Comparison of ENCODE assay signal across 9 cellular contexts in the genomic region with DNA sequence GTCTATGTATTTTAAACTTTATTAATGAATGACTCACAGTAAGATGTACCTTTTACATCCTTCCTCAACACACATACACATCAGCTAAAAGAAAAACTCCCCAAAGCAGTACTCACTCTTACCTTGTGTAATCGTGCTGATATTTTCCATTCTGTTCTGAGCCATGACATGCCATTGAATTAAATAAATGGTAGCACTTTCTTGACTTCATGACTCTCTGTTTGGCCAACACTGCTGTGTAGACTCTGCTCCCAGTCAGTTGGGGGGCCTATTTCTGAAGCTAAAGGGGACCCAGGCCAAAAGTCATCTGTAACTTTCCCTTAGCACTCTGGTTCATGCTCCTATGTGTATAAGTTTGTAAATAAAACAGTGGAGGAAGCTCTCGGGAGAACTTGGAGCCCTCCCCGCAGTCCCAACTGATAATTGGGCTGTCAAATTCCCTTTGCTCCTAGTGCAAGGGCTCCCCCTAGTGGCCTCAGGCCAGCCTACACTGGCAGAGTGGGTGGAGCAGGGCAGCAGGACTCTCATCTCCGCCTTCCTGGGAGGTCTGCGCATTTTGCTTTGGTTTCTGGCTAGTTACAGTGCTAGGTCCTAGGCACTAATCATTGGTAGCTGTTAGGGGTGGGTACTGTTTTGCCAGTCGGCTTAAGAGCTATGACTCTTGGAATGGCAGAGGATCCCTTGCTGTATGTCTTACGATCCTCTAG. TPM values are rescaled to one million over a fixed set of nuclear protein-coding genes. Genes with fewer than 3 reads are reported as not detected.
DNase-seq lines count a peak whose midpoint lies in the region; ATAC-seq and TF ChIP-seq lines count a peak whose summit lies in the region.
"Had no signal": no experiment of that assay in that cellular context is flagged by ENCODE, and none has a peak within 500 bp of the region (broad histone marks: within the 10 kb centered on the region; RNA-seq: fewer than 3 reads in every experiment).

No MANE protein-coding gene starts in this region.

- TF ChIP-seq CTCF in mesothelial cell of epicardium (IDR thresholded peaks at IDR 0.05; ENCODE audit: unreplicated experiment) = peak; percentile 89

- ATAC-seq in GM19395 (IDR thresholded peaks at IDR 0.05; ENCODE audit: unreplicated experiment) (peak; percentile 81), HG03460 (IDR thresholded peaks at IDR 0.05; ENCODE audit: unreplicated experiment) (peak; percentile 76)
- ATAC-seq in activated CD8-positive, alpha-beta T cell treated with anti-CD3 and anti-CD28 coated beads, Interleukin-2, amount 10 ng/mL, durations not matched to agents 7 days and 5 days = peak; percentile 85

- H3K27me3 ChIP-seq in CD8-positive, alpha-beta memory T cell (ENCODE audit: insufficient read depth, low read length, poor library complexity, severe bottlenecking) = no peaks in the 10 kb centered on the region
- no peaks in the 10 kb centered on the region for H3K27me3 ChIP-seq in endocrine pancreas (ENCODE audit: control insufficient read depth, insufficient read depth, low read length)

- no peaks in the 10 kb centered on the region for H3K36me3 Mint-ChIP-seq in CD8-positive, alpha-beta memory T cell
- H3K36me3 Mint-ChIP-seq in activated CD8-positive, alpha-beta T cell treated with anti-CD3 and anti-CD28 coated beads, Interleukin-2, amount 10 ng/mL, durations not matched to agents 7 days and 5 days (ENCODE audit: low read depth) = no peaks in the 10 kb centered on the region
- H3K36me3 Mint-ChIP-seq in mesothelial cell of epicardium = no peaks in the 10 kb centered on the region

- CTCF ChIA-PET in CD8-positive, alpha-beta memory T cell (lab: Charles Lee) = interaction anchor here (0.6 to 2.7 kb wide), 4 partner anchors 10 to 22 kb away, joined by 3 to 16 read pairs (median 3); no protein-coding TSS in a partner anchor
- CTCF ChIA-PET in activated CD8-positive, alpha-beta T cell treated with anti-CD3 and anti-CD28 coated beads, Interleukin-2, amount 10 ng/mL, durations not matched to agents 7 days and 5 days (lab: Charles Lee) = interaction anchor here (0.6 to 2.2 kb wide), 9 partner anchors 10 to 1837 kb away, joined by 3 to 10 read pairs (median 3); no protein-coding TSS in a partner anchor

- H3K27ac ChIP-seq in CD8-positive, alpha-beta memory T cell (ENCODE audit: low read depth, low read length) = no peak overlapping the region

- peaks cover 8 to 22% of the 10 kb centered on the region in 2 donors for H3K27me3 Mint-ChIP-seq in CD8-positive, alpha-beta memory T cell
- H3K27me3 Mint-ChIP-seq in activated CD8-positive, alpha-beta T cell treated with anti-CD3 and anti-CD28 coated beads, Interleukin-2, amount 10 ng/mL, durations not matched to agents 7 days and 5 days (ENCODE audit: low read depth) = peaks cover 4% of the 10 kb centered on the region
- H3K27me3 Mint-ChIP-seq in mesothelial cell of epicardium (ENCODE audit: low read depth) = peaks cover 2% of the 10 kb centered on the region

- H3K4me3 Mint-ChIP-seq in CD8-positive, alpha-beta memory T cell = no peak overlapping the region
- H3K4me3 Mint-ChIP-seq in activated CD8-positive, alpha-beta T cell treated with anti-CD3 and anti-CD28 coated beads, Interleukin-2, amount 10 ng/mL, durations not matched to agents 7 days and 5 days = no peak overlapping the region
- no peak overlapping the region for H3K4me3 Mint-ChIP-seq in mesothelial cell of epicardium

- no peaks in the 10 kb centered on the region for H3K9me3 ChIP-seq in CD8-positive, alpha-beta memory T cell (ENCODE audit: low read length)
- H3K9me3 ChIP-seq in endocrine pancreas (ENCODE audit: control insufficient read depth, low read length) = no peaks in the 10 kb centered on the region

- H3K27ac Mint-ChIP-seq in CD8-positive, alpha-beta memory T cell = no peak overlapping the region
- no peak overlapping the region for H3K27ac Mint-ChIP-seq in activated CD8-positive, alpha-beta T cell treated with anti-CD3 and anti-CD28 coated beads, Interleukin-2, amount 10 ng/mL, durations not matched to agents 7 days and 5 days
- H3K27ac Mint-ChIP-seq in mesothelial cell of epicardium = no peak overlapping the region

- no peak overlapping the region for H3K4me3 ChIP-seq in CD8-positive, alpha-beta memory T cell (ENCODE audit: low read length)
- peak overlapping the region; percentile 8 for H3K4me3 ChIP-seq in endocrine pancreas (ENCODE audit: control insufficient read depth, insufficient read depth, low read length)

- H3K36me3 ChIP-seq in CD8-positive, alpha-beta memory T cell (ENCODE audit: insufficient read depth, low read length) = no peaks in the 10 kb centered on the region
- H3K36me3 ChIP-seq in endocrine pancreas (ENCODE audit: control insufficient read depth, insufficient read depth, low read length) = no peaks in the 10 kb centered on the region

- H3K9ac ChIP-seq in endocrine pancreas (ENCODE audit: control insufficient read depth, insufficient read depth, low read length) = no peak overlapping the region

- DNase-seq in CD8-positive, alpha-beta memory T cell = peak; percentile 6 to 55 (median 36)
- DNase-seq in NCI-H748 treated with DMSO at 0.1 percent for 48 hours (lab: John Stamatoyannopoulos, UW) (peak; percentile 77), mesothelial cell of epicardium (ENCODE audit: low spot score in 2 of 2, unreplicated experiment in 2 of 2) (peak; percentile 70 to 88)
- DNase-seq in activated CD8-positive, alpha-beta T cell treated with anti-CD3 and anti-CD28 coated beads, Interleukin-2, amount 10 ng/mL, durations not matched to agents 7 days and 5 days = peak; percentile 79
- DNase-seq in stimulated activated CD8-positive, alpha-beta memory T cell treated with anti-CD3 and anti-CD28 coated beads, Interleukin-7, amount 100 ng/mL, for 1 hour (ENCODE audit: low read depth in 2 of 2) = peak; percentile 14 to 36

- H3K9me3 Mint-ChIP-seq in CD8-positive, alpha-beta memory T cell = no peaks in the 10 kb centered on the region
- H3K9me3 Mint-ChIP-seq in activated CD8-positive, alpha-beta T cell treated with anti-CD3 and anti-CD28 coated beads, Interleukin-2, amount 10 ng/mL, durations not matched to agents 7 days and 5 days (ENCODE audit: insufficient read depth) = no peaks in the 10 kb centered on the region
- H3K9me3 Mint-ChIP-seq in mesothelial cell of epicardium = peaks cover 7% of the 10 kb centered on the region

- POLR2A ChIA-PET in CD8-positive, alpha-beta memory T cell (lab: Charles Lee) = no interaction called here
- POLR2A ChIA-PET in activated CD8-positive, alpha-beta T cell treated with anti-CD3 and anti-CD28 coated beads, Interleukin-2, amount 10 ng/mL, durations not matched to agents 7 days and 5 days (lab: Charles Lee) = no interaction called here

- H3K4me1 Mint-ChIP-seq in CD8-positive, alpha-beta memory T cell = no peaks in the 10 kb centered on the region
- H3K4me1 Mint-ChIP-seq in activated CD8-positive, alpha-beta T cell treated with anti-CD3 and anti-CD28 coated beads, Interleukin-2, amount 10 ng/mL, durations not matched to agents 7 days and 5 days (ENCODE audit: low read depth) = no peaks in the 10 kb centered on the region
- peaks cover 37% of the 10 kb centered on the region for H3K4me1 Mint-ChIP-seq in mesothelial cell of epicardium

- H3K4me1 ChIP-seq in CD8-positive, alpha-beta memory T cell (ENCODE audit: insufficient read depth, low read length) = no peaks in the 10 kb centered on the region
- H3K4me1 ChIP-seq in endocrine pancreas (ENCODE audit: control insufficient read depth, insufficient read depth, low read length) = peaks cover 12% of the 10 kb centered on the region

RNA-seq across cellular contexts. Expression of gene FYB2, which starts 1.7 kb away (rescaled TPM):
- total RNA-seq in CD8-positive, alpha-beta memory T cell = not detected
- not detected for polyA plus RNA-seq in CD8-positive, alpha-beta memory T cell
- not detected for total RNA-seq in activated CD8-positive, alpha-beta T cell treated with anti-CD3 and anti-CD28 coated beads, Interleukin-2, amount 10 ng/mL, durations not matched to agents 7 days and 5 days
- total RNA-seq in mesothelial cell of epicardium = 0.34 to 0.45 TPM (median 0.40 TPM) in 3 replicates
- total RNA-seq: activated CD8-positive, alpha-beta memory T cell treated with anti-CD3 and anti-CD28 coated beads for 36 hours had no signal

RNA-seq across cellular contexts. Expression of gene C8A, which starts 33.7 kb away (rescaled TPM):
- total RNA-seq in CD8-positive, alpha-beta memory T cell = not detected
- not detected for polyA plus RNA-seq in CD8-positive, alpha-beta memory T cell
- not detected for total RNA-seq in activated CD8-positive, alpha-beta T cell treated with anti-CD3 and anti-CD28 coated beads, Interleukin-2, amount 10 ng/mL, durations not matched to agents 7 days and 5 days
- total RNA-seq in mesothelial cell of epicardium = not detected in 3 replicates
- total RNA-seq: activated CD8-positive, alpha-beta memory T cell treated with anti-CD3 and anti-CD28 coated beads for 36 hours had no signal

Comparison
In these comparisons a context has a peak if more than half of its experiments do, and no peak if none do; other contexts are left out.
1. DNase-seq: peak in every context shown above with its lines; median percentile 79 in activated CD8-positive, alpha-beta T cell treated with anti-CD3 and anti-CD28 coated beads, Interleukin-2, amount 10 ng/mL, durations not matched to agents 7 days and 5 days; 79 in mesothelial cell of epicardium; 77 in NCI-H748 treated with DMSO at 0.1 percent for 48 hours; 36 in CD8-positive, alpha-beta memory T cell; 25 in stimulated activated CD8-positive, alpha-beta memory T cell treated with anti-CD3 and anti-CD28 coated beads, Interleukin-7, amount 100 ng/mL, for 1 hour.